ENCODE assay signal across 8 cellular contexts in the genomic region with DNA sequence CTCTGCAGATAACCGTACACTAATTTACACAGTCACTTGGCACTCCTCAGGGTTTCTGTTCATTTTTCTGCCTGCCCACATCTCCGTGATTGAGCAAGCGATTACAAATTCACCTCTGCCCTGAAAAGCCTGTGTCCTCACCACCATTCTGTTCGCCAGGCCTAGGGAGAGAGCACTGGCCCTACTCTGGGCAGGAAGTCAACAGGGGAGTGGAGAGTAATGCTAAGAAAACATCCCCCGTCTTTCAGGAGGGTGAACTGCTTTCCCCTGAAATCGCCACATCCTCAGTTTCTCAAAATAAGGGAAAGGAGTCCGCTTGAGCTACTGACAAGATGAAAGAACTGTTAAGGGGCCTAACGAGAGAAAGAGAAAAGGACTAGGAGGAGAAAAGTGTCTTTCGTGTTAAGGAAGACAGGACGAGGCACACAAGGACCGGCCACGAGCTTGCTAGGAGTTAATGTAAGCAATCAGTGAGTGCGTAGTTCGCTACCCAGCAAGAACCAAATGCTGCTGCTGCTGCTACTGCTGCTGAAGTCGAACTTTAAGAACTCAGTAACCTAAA. TPM values are rescaled to one million over a fixed set of nuclear protein-coding genes. Genes with fewer than 3 reads are reported as not detected.
A peak's percentile ranks its signal among the peaks of the same experiment; 100 is the strongest.
DNase-seq lines count a peak whose midpoint lies in the region; ATAC-seq, FAIRE-seq and TF ChIP-seq lines count a peak whose summit lies in the region.

No MANE protein-coding gene starts in this region.

- peaks cover 51% of the 10 kb centered on the region for H3K36me3 Mint-ChIP-seq in CD8-positive, alpha-beta T cell
- H3K36me3 Mint-ChIP-seq in activated naive CD4-positive, alpha-beta T cell treated with anti-CD3 and anti-CD28 coated beads, Interleukin-2, amount 50 U/mL, for 24 hours = peaks cover 12% of the 10 kb centered on the region
- H3K36me3 Mint-ChIP-seq in glutamatergic neuron (ENCODE audit: unreplicated experiment) = no peaks in the 10 kb centered on the region
- H3K36me3 Mint-ChIP-seq in osteocyte (ENCODE audit: unreplicated experiment) = peaks cover 29% of the 10 kb centered on the region

- H3K27ac Mint-ChIP-seq in CD8-positive, alpha-beta T cell = peak overlapping the region; percentile 91
- peak overlapping the region; percentile 95 for H3K27ac Mint-ChIP-seq in activated naive CD4-positive, alpha-beta T cell treated with anti-CD3 and anti-CD28 coated beads, Interleukin-2, amount 50 U/mL, for 24 hours
- peak overlapping the region; percentile 77 for H3K27ac Mint-ChIP-seq in glutamatergic neuron (ENCODE audit: unreplicated experiment)
- H3K27ac Mint-ChIP-seq in osteocyte (ENCODE audit: unreplicated experiment) = peak overlapping the region; percentile 95

- DNase-seq in CD8-positive, alpha-beta T cell = no peak
- peak; percentile 57 for DNase-seq in MG63
- no peak for DNase-seq in glutamatergic neuron
- DNase-seq in osteocyte (ENCODE audit: extremely low spot score, unreplicated experiment) = no peak
- no peak for DNase-seq in NCI-H446 treated with DMSO at 0.1 percent for 48 hours (lab: John Stamatoyannopoulos, UW)
- DNase-seq in HTR-8/SVneo (ENCODE audit: insufficient read length, low spot score) = no peak

- peak overlapping the region; percentile 89 for H3K4me3 ChIP-seq in CD8-positive, alpha-beta T cell (ENCODE audit: low read depth, low read length)
- H3K4me3 ChIP-seq in MG63 = peak overlapping the region; percentile 98

- intact Hi-C loops in CD8-positive, alpha-beta T cell (cut with DNase I, micrococcal nuclease) = loop anchor here (1.0 to 2.0 kb wide), 2 partner anchors 21 to 80 kb away; a partner anchor contains a TSS

- H3K36me3 ChIP-seq in CD8-positive, alpha-beta T cell (ENCODE audit: insufficient read depth, low read length) = peaks cover 37% of the 10 kb centered on the region
- H3K36me3 ChIP-seq in MG63 = peaks cover 40% of the 10 kb centered on the region

- no peaks in the 10 kb centered on the region for H3K9me3 Mint-ChIP-seq in CD8-positive, alpha-beta T cell
- H3K9me3 Mint-ChIP-seq in activated naive CD4-positive, alpha-beta T cell treated with anti-CD3 and anti-CD28 coated beads, Interleukin-2, amount 50 U/mL, for 24 hours = no peaks in the 10 kb centered on the region
- peaks cover 4% of the 10 kb centered on the region for H3K9me3 Mint-ChIP-seq in glutamatergic neuron (ENCODE audit: unreplicated experiment)
- no peaks in the 10 kb centered on the region for H3K9me3 Mint-ChIP-seq in osteocyte (ENCODE audit: unreplicated experiment)

- no peaks in the 10 kb centered on the region for H3K27me3 Mint-ChIP-seq in CD8-positive, alpha-beta T cell (ENCODE audit: low read depth)
- no peaks in the 10 kb centered on the region for H3K27me3 Mint-ChIP-seq in activated naive CD4-positive, alpha-beta T cell treated with anti-CD3 and anti-CD28 coated beads, Interleukin-2, amount 50 U/mL, for 24 hours
- no peaks in the 10 kb centered on the region for H3K27me3 Mint-ChIP-seq in glutamatergic neuron (ENCODE audit: unreplicated experiment)
- no peaks in the 10 kb centered on the region for H3K27me3 Mint-ChIP-seq in osteocyte (ENCODE audit: unreplicated experiment)

- CTCF ChIA-PET in CD8-positive, alpha-beta T cell (lab: Charles Lee) = interaction anchor here (0.8 to 3.1 kb wide), 8 partner anchors 14 to 199 kb away, joined by 3 to 14 read pairs (median 4); no protein-coding TSS in a partner anchor

- H3K4me1 ChIP-seq in CD8-positive, alpha-beta T cell (ENCODE audit: insufficient read depth, low read length) = peaks cover 22% of the 10 kb centered on the region

- POLR2A ChIA-PET in CD8-positive, alpha-beta T cell (lab: Charles Lee) = interaction anchor here (0.8 to 2.5 kb wide), 9 partner anchors 10 to 186 kb away, joined by 3 to 36 read pairs (median 4); a partner anchor contains a TSS

- H3K4me1 Mint-ChIP-seq in CD8-positive, alpha-beta T cell (ENCODE audit: low read depth) = peaks cover 21% of the 10 kb centered on the region
- peaks cover 24% of the 10 kb centered on the region for H3K4me1 Mint-ChIP-seq in activated naive CD4-positive, alpha-beta T cell treated with anti-CD3 and anti-CD28 coated beads, Interleukin-2, amount 50 U/mL, for 24 hours
- H3K4me1 Mint-ChIP-seq in glutamatergic neuron (ENCODE audit: low read depth, unreplicated experiment) (peaks cover 11% of the 10 kb centered on the region), osteocyte (ENCODE audit: unreplicated experiment) (peaks cover 24% of the 10 kb centered on the region)

- H3K9me3 ChIP-seq in CD8-positive, alpha-beta T cell (ENCODE audit: low read length) = no peaks in the 10 kb centered on the region
- no peaks in the 10 kb centered on the region for H3K9me3 ChIP-seq in MG63

- no peak for FAIRE-seq in HTR-8/SVneo (lab: Jason Lieb, UNC)

- no peak for TF ChIP-seq CTCF in CD8-positive, alpha-beta T cell (IDR thresholded peaks at IDR 0.05)
- TF ChIP-seq CTCF in glutamatergic neuron (IDR thresholded peaks at IDR 0.05; ENCODE audit: partially characterized antibody, unreplicated experiment) = no peak
- no peak for TF ChIP-seq CTCF in osteocyte (IDR thresholded peaks at IDR 0.05)

- no peaks in the 10 kb centered on the region for H3K27me3 ChIP-seq in CD8-positive, alpha-beta T cell (ENCODE audit: insufficient read depth, low read length)
- no peaks in the 10 kb centered on the region for H3K27me3 ChIP-seq in MG63

- H3K4me3 Mint-ChIP-seq in CD8-positive, alpha-beta T cell = peak overlapping the region; percentile 94
- peak overlapping the region; percentile 99 for H3K4me3 Mint-ChIP-seq in activated naive CD4-positive, alpha-beta T cell treated with anti-CD3 and anti-CD28 coated beads, Interleukin-2, amount 50 U/mL, for 24 hours
- peak overlapping the region; percentile 96 for H3K4me3 Mint-ChIP-seq in glutamatergic neuron (ENCODE audit: unreplicated experiment)
- H3K4me3 Mint-ChIP-seq in osteocyte (ENCODE audit: unreplicated experiment) = peak overlapping the region; percentile 95

- ATAC-seq in CD8-positive, alpha-beta T cell = peak; percentile 29
- peak; percentile 8 for ATAC-seq in GM21381 (IDR thresholded peaks at IDR 0.05; ENCODE audit: unreplicated experiment)

- H3K27ac ChIP-seq in CD8-positive, alpha-beta T cell (ENCODE audit: low read depth, low read length) = peak overlapping the region; percentile 75

RNA-seq across cellular contexts. Expression of a gene that starts 0.6 kb away (rescaled TPM):
- 10 to 100 TPM; 36.0 to 37.4 TPM for total RNA-seq in CD8-positive, alpha-beta T cell
- total RNA-seq in MG63 (2014; rRNA removed; shearing (Covaris generic); ENCODE audit: low replicate concordance) = 23.7 and 27.2 TPM in 2 replicates
- total RNA-seq in glutamatergic neuron (ENCODE audit: unreplicated experiment) = 48.8 TPM
- total RNA-seq in osteocyte = 56.8 and 60.8 TPM in 2 replicates

RNA-seq across cellular contexts. Expression of a gene that starts 22.0 kb away (rescaled TPM):
- 100 to 1,000 TPM; 152 to 162 TPM for total RNA-seq in CD8-positive, alpha-beta T cell
- total RNA-seq in MG63 (2014; rRNA removed; shearing (Covaris generic); ENCODE audit: low replicate concordance) = 46.3 and 71.9 TPM in 2 replicates
- total RNA-seq in glutamatergic neuron (ENCODE audit: unreplicated experiment) (146 TPM), osteocyte (152 and 163 TPM in 2 replicates)

RNA-seq across cellular contexts. Expression of a gene that starts 58.7 kb away (rescaled TPM):
- 100 to 1,000 TPM; 116 to 126 TPM for total RNA-seq in CD8-positive, alpha-beta T cell
- total RNA-seq in MG63 (2014; rRNA removed; shearing (Covaris generic); ENCODE audit: low replicate concordance) = 144 and 206 TPM in 2 replicates
- total RNA-seq in glutamatergic neuron (ENCODE audit: unreplicated experiment) = 263 TPM
- total RNA-seq in osteocyte = 236 and 241 TPM in 2 replicates

RNA-seq across cellular contexts. Expression of a gene that starts 58.9 kb away (rescaled TPM):
- 10 to 100 TPM; 55.6 to 58.4 TPM for total RNA-seq in CD8-positive, alpha-beta T cell
- 31.5 and 50.6 TPM in 2 replicates for total RNA-seq in MG63 (2014; rRNA removed; shearing (Covaris generic); ENCODE audit: low replicate concordance)
- 121 TPM for total RNA-seq in glutamatergic neuron (ENCODE audit: unreplicated experiment)
- 126 and 132 TPM in 2 replicates for total RNA-seq in osteocyte
